23 cellular contexts compared by ENCODE assay signal in genomic region chr1:187836557-187836956, GRCh38.
DNase-seq lines count a peak whose midpoint lies in the region; TF ChIP-seq lines count a peak whose summit lies in the region.
"Had no signal": no experiment of that assay in that cellular context is flagged by ENCODE, and none has a peak within 500 bp of the region (broad histone marks: within the 10 kb centered on the region; RNA-seq: fewer than 3 reads in every experiment).

No MANE protein-coding gene starts in this region.

- H4K20me1 ChIP-seq in neural progenitor cell (ENCODE audit: low read depth): no peaks in the 10 kb centered on the region
- H4K20me1 ChIP-seq: BLaER1 treated with 17β-estradiol and CSF1 and Interleukin-3, amounts not matched to agents 10 nM and 100 nM had no signal

- no peaks in the 10 kb centered on the region for H3K4me1 Mint-ChIP-seq in neural progenitor cell
- H3K4me1 Mint-ChIP-seq: B cell; CD14-positive monocyte; CD4-positive, alpha-beta memory T cell; CD4-positive, CD25-positive, alpha-beta regulatory T cell; CD8-positive, alpha-beta memory T cell had no signal

- no peaks in the 10 kb centered on the region for H3F3A ChIP-seq in neural progenitor cell (ENCODE audit: low read depth)

- no peaks in the 10 kb centered on the region for H3K9me3 ChIP-seq in neural progenitor cell (ENCODE audit: low read depth)
- H3K9me3 ChIP-seq: A549 had no signal

- H3K79me2 ChIP-seq in neural progenitor cell (ENCODE audit: low read depth): no peaks in the 10 kb centered on the region

- DNase-seq in neural progenitor cell (ENCODE audit: low spot score) (no peak), SHP77 (lab: John Stamatoyannopoulos, UW) (no peak), GM20000 (ENCODE audit: low spot score) (no peak), NCI-H748 treated with DMSO at 0.1 percent for 48 hours (lab: John Stamatoyannopoulos, UW) (no peak)
- DNase-seq: AML-193; CD4-positive, alpha-beta memory T cell; CD4-positive, CD25-positive, alpha-beta regulatory T cell; CD8-positive, alpha-beta memory T cell; COR-L47; DMS 273 treated with DMSO at 0.1 percent for 48 hours; DMS153; DMS53; DMS79; DND-41; EL; GDM1 had no signal

- H3K36me3 Mint-ChIP-seq in neural progenitor cell: no peaks in the 10 kb centered on the region
- H3K36me3 Mint-ChIP-seq: CD14-positive monocyte; CD4-positive, alpha-beta memory T cell; CD4-positive, CD25-positive, alpha-beta regulatory T cell; CD8-positive, alpha-beta memory T cell had no signal

- peaks cover 3% of the 10 kb centered on the region for H3K9me3 Mint-ChIP-seq in neural progenitor cell

- H3K27me3 Mint-ChIP-seq in neural progenitor cell (ENCODE audit: insufficient read depth, low read depth): no peaks in the 10 kb centered on the region
- H3K27me3 Mint-ChIP-seq: B cell; CD4-positive, alpha-beta memory T cell; CD4-positive, CD25-positive, alpha-beta regulatory T cell; CD8-positive, alpha-beta memory T cell had no signal

- no peaks in the 10 kb centered on the region for H3K27me3 ChIP-seq in neural progenitor cell
- H3K27me3 ChIP-seq: BLaER1 treated with 17β-estradiol and CSF1 and Interleukin-3, amounts not matched to agents 10 nM and 100 nM had no signal

- peak overlapping the region; percentile 15 for H3K27ac ChIP-seq in C4-2B
- H3K27ac ChIP-seq in VCaP: peak overlapping the region; percentile 76
- H3K27ac ChIP-seq in neural progenitor cell: no peak overlapping the region
- H3K27ac ChIP-seq: A549; BLaER1 treated with 17β-estradiol and CSF1 and Interleukin-3, amounts not matched to agents 10 nM and 100 nM had no signal

- no peak for TF ChIP-seq CTCF in C4-2B (conservative IDR thresholded peaks at IDR 0.05)
- TF ChIP-seq CTCF in VCaP (conservative IDR thresholded peaks at IDR 0.05): no peak
- TF ChIP-seq CTCF in neural progenitor cell (IDR thresholded peaks at IDR 0.05): no peak
- no peak for TF ChIP-seq CTCF in GM20000 (IDR thresholded peaks at IDR 0.05; ENCODE audit: extremely low read depth, missing control alignments)

- H3K36me3 ChIP-seq in neural progenitor cell: no peaks in the 10 kb centered on the region
- H3K36me3 ChIP-seq: BLaER1 treated with 17β-estradiol and CSF1 and Interleukin-3, amounts not matched to agents 10 nM and 100 nM had no signal

- no peak overlapping the region for H3K4me3 Mint-ChIP-seq in neural progenitor cell
- H3K4me3 Mint-ChIP-seq: B cell; CD14-positive monocyte; CD4-positive, alpha-beta memory T cell; CD4-positive, CD25-positive, alpha-beta regulatory T cell; CD8-positive, alpha-beta memory T cell had no signal

- H3K4me2 ChIP-seq in neural progenitor cell: no peak overlapping the region
- H3K4me2 ChIP-seq: A549; BLaER1 treated with 17β-estradiol and CSF1 and Interleukin-3, amounts not matched to agents 10 nM and 100 nM had no signal

- no peaks in the 10 kb centered on the region for H3K4me1 ChIP-seq in neural progenitor cell
- H3K4me1 ChIP-seq: A549 had no signal

- peak overlapping the region; percentile 50 for H2AFZ ChIP-seq in neural progenitor cell (replicated peaks)

- no peak overlapping the region for H3K4me3 ChIP-seq in neural progenitor cell
- H3K4me3 ChIP-seq: A549; BLaER1 treated with 17β-estradiol and CSF1 and Interleukin-3, amounts not matched to agents 10 nM and 100 nM; GM12878 had no signal

- H3K9ac ChIP-seq in neural progenitor cell: no peak overlapping the region
- H3K9ac ChIP-seq: BLaER1 treated with 17β-estradiol and CSF1 and Interleukin-3, amounts not matched to agents 10 nM and 100 nM had no signal

- no peak overlapping the region for H3K27ac Mint-ChIP-seq in neural progenitor cell
- H3K27ac Mint-ChIP-seq: B cell; CD14-positive monocyte; CD4-positive, CD25-positive, alpha-beta regulatory T cell; CD8-positive, alpha-beta memory T cell had no signal
